1 cellular context compared by ENCODE assay signal in genomic region chr19:45643024-45643926, GRCh38.
TF ChIP-seq lines count a peak whose summit lies in the region.

No MANE protein-coding gene starts in this region.

TF ChIP-seq in HEK293, 187 proteins besides CTCF, POLR2A, EP300 and RAD21 (continued from another document):
- TF ChIP-seq, protein P1, sequence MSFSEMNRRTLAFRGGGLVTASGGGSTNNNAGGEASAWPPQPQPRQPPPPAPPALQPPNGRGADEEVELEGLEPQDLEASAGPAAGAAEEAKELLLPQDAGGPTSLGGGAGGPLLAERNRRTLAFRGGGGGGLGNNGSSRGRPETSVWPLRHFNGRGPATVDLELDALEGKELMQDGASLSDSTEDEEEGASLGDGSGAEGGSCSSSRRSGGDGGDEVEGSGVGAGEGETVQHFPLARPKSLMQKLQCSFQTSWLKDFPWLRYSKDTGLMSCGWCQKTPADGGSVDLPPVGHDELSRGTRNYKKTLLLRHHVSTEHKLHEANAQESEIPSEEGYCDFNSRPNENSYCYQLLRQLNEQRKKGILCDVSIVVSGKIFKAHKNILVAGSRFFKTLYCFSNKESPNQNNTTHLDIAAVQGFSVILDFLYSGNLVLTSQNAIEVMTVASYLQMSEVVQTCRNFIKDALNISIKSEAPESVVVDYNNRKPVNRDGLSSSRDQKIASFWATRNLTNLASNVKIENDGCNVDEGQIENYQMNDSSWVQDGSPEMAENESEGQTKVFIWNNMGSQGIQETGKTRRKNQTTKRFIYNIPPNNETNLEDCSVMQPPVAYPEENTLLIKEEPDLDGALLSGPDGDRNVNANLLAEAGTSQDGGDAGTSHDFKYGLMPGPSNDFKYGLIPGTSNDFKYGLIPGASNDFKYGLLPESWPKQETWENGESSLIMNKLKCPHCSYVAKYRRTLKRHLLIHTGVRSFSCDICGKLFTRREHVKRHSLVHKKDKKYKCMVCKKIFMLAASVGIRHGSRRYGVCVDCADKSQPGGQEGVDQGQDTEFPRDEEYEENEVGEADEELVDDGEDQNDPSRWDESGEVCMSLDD (tag by site-specific recombination; IDR thresholded peaks at IDR 0.05) = peak; percentile 93
- TF ChIP-seq TRIM28 (IDR thresholded peaks at IDR 0.05; ENCODE audit: borderline replicate concordance, low read length) = no peak
- peak; percentile 82 for TF ChIP-seq ZNF654 (tag by site-specific recombination; IDR thresholded peaks at IDR 0.05; ENCODE audit: low read depth)
- 0 out of 2 replicates have a peak, but pooled peaks have one; percentile 25 for TF ChIP-seq ZNF501 (tag by site-specific recombination; IDR thresholded peaks at IDR 0.05)
- TF ChIP-seq PRDM10 (tag by site-specific recombination; IDR thresholded peaks at IDR 0.05) = peak; percentile 43; the same call in 1 of the 2 replicates
- TF ChIP-seq, protein P2, sequence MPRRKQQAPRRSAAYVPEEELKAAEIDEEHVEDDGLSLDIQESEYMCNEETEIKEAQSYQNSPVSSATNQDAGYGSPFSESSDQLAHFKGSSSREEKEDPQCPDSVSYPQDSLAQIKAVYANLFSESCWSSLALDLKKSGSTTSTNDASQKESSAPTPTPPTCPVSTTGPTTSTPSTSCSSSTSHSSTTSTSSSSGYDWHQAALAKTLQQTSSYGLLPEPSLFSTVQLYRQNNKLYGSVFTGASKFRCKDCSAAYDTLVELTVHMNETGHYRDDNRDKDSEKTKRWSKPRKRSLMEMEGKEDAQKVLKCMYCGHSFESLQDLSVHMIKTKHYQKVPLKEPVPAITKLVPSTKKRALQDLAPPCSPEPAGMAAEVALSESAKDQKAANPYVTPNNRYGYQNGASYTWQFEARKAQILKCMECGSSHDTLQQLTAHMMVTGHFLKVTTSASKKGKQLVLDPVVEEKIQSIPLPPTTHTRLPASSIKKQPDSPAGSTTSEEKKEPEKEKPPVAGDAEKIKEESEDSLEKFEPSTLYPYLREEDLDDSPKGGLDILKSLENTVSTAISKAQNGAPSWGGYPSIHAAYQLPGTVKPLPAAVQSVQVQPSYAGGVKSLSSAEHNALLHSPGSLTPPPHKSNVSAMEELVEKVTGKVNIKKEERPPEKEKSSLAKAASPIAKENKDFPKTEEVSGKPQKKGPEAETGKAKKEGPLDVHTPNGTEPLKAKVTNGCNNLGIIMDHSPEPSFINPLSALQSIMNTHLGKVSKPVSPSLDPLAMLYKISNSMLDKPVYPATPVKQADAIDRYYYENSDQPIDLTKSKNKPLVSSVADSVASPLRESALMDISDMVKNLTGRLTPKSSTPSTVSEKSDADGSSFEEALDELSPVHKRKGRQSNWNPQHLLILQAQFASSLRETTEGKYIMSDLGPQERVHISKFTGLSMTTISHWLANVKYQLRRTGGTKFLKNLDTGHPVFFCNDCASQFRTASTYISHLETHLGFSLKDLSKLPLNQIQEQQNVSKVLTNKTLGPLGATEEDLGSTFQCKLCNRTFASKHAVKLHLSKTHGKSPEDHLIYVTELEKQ (tag by site-specific recombination; IDR thresholded peaks at IDR 0.05; ENCODE audit: borderline replicate concordance) = no peak
- no peak; the same call in 1 of the 2 replicates for TF ChIP-seq ZSCAN30 (tag by site-specific recombination; IDR thresholded peaks at IDR 0.05)
- TF ChIP-seq, protein P3, sequence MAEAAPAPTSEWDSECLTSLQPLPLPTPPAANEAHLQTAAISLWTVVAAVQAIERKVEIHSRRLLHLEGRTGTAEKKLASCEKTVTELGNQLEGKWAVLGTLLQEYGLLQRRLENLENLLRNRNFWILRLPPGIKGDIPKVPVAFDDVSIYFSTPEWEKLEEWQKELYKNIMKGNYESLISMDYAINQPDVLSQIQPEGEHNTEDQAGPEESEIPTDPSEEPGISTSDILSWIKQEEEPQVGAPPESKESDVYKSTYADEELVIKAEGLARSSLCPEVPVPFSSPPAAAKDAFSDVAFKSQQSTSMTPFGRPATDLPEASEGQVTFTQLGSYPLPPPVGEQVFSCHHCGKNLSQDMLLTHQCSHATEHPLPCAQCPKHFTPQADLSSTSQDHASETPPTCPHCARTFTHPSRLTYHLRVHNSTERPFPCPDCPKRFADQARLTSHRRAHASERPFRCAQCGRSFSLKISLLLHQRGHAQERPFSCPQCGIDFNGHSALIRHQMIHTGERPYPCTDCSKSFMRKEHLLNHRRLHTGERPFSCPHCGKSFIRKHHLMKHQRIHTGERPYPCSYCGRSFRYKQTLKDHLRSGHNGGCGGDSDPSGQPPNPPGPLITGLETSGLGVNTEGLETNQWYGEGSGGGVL (tag by site-specific recombination; IDR thresholded peaks at IDR 0.05) = no peak
- TF ChIP-seq ZNF629 (tag by site-specific recombination; IDR thresholded peaks at IDR 0.05) = 0 out of 2 replicates have a peak, but pooled peaks have one; percentile 21
- no peak for TF ChIP-seq ZNF148 (tag by site-specific recombination; IDR thresholded peaks at IDR 0.05; ENCODE audit: borderline replicate concordance)
- TF ChIP-seq ZBTB1 (tag by site-specific recombination; IDR thresholded peaks at IDR 0.05) = no peak
- TF ChIP-seq BCL11B (tag by site-specific recombination; IDR thresholded peaks at IDR 0.05; ENCODE audit: low read depth) = peak; percentile 92
- TF ChIP-seq KLF16 (tag by site-specific recombination; IDR thresholded peaks at IDR 0.05) = no peak
- TF ChIP-seq KLF10 (tag by site-specific recombination; IDR thresholded peaks at IDR 0.05) = peak; percentile 48
- TF ChIP-seq ZNF2 (tag by site-specific recombination; IDR thresholded peaks at IDR 0.05) = no peak; the same call in 1 of the 2 replicates
- peak; percentile 15; the same call in 1 of the 2 replicates for TF ChIP-seq HIC1 (tag by site-specific recombination; IDR thresholded peaks at IDR 0.05)
- TF ChIP-seq SP2 (tag by site-specific recombination; IDR thresholded peaks at IDR 0.05) = no peak
- TF ChIP-seq BCL11A (tag by site-specific recombination; IDR thresholded peaks at IDR 0.05; ENCODE audit: low read depth) = peak; percentile 92
- peak; percentile 57; the same call in 1 of the 2 replicates for TF ChIP-seq ZNF391 (tag by site-specific recombination; IDR thresholded peaks at IDR 0.05; ENCODE audit: borderline replicate concordance, low read depth)
- TF ChIP-seq KLF9 (tag by site-specific recombination; IDR thresholded peaks at IDR 0.05; ENCODE audit: low read depth) = no peak
